In the genomic region with DNA sequence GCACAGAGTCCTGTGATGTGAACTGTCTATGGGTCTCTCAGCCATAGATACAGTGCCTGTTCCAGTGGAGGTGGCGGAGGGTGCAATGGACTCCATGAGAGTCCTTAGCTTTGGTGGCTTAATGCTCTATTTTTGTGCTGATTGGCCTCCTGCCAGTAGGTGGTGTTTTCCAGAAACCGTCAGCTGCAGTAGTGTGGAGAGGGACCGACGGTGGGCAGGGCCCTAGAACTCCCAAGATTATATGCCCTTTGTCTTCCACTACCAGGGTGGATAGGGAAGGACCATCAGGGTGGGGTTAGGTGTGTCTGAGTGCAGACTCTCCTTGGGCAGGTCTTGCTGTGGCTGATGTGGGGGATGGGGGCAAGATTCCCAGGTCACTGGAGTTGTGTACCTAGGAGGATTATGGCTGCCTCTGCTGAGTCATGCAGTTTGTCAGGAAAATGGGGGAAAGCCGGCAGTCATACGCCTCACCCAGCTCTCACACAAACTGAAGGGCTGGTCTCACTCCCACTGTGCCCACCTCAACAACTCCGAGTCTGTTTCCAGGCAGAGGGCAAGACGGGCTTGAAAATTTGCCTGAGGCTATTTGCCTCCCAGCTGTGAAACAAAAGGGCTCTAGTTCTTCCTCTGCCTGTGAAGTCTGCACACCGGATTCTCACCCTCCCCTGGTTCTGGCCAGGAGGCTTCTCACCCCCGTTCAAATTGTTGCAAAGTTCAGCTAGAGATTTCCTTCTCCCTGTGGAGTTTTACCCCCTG, we compare ENCODE assay signal across 16 cellular contexts.
"Had no signal": no experiment of that assay in that cellular context is flagged by ENCODE, and none has a peak within 500 bp of the region (broad histone marks: within the 10 kb centered on the region; RNA-seq: fewer than 3 reads in every experiment).

No MANE protein-coding gene starts in this region.

- ATAC-seq: activated CD8-positive, alpha-beta T cell treated with anti-CD3 and anti-CD28 coated beads, Interleukin-2, amount 10 ng/mL, durations not matched to agents 7 days and 5 days; heart left ventricle; left lung; pancreas had no signal

- H3K27ac ChIP-seq: breast epithelium, dorsolateral prefrontal cortex, esophagus muscularis mucosa, heart left ventricle, left lung, pancreas, testis, VCaP had no signal

- H3K36me3 ChIP-seq: breast epithelium, esophagus muscularis mucosa, heart left ventricle, left lung, pancreas had no signal

- H3K4me1 Mint-ChIP-seq: nephron had no signal

- H3K4me1 ChIP-seq: breast epithelium, esophagus muscularis mucosa, heart left ventricle, left lung, pancreas, testis had no signal

- H3K4me3 ChIP-seq: breast epithelium, dorsolateral prefrontal cortex, esophagus muscularis mucosa, heart left ventricle, left lung, pancreas, testis had no signal

- H3K9me3 ChIP-seq: breast epithelium, pancreas, testis had no signal

- H3K27me3 ChIP-seq: breast epithelium, dorsolateral prefrontal cortex, esophagus muscularis mucosa, heart left ventricle, left lung, pancreas, testis had no signal

- H3K27ac Mint-ChIP-seq: activated CD8-positive, alpha-beta T cell treated with anti-CD3 and anti-CD28 coated beads, Interleukin-2, amount 10 ng/mL, durations not matched to agents 7 days and 5 days; nephron; stimulated activated naive CD8-positive, alpha-beta T cell treated with anti-CD3 and anti-CD28 coated beads, Interleukin-15, Interleukin-2, amounts not matched to agents 100 ng/mL and 50 ng/mL, for 24 hours had no signal

- H3K4me3 Mint-ChIP-seq: activated CD8-positive, alpha-beta T cell treated with anti-CD3 and anti-CD28 coated beads, Interleukin-2, amount 10 ng/mL, durations not matched to agents 7 days and 5 days; nephron; stimulated activated naive CD8-positive, alpha-beta T cell treated with anti-CD3 and anti-CD28 coated beads, Interleukin-15, Interleukin-2, amounts not matched to agents 100 ng/mL and 50 ng/mL, for 24 hours had no signal

- DNase-seq: activated CD4-positive, alpha-beta T cell treated with anti-CD3 and anti-CD28 coated beads for 4 hours; activated CD8-positive, alpha-beta memory T cell treated with anti-CD3 and anti-CD28 coated beads, Interleukin-2, amount 50 U/mL, for 48 hours; activated CD8-positive, alpha-beta T cell treated with anti-CD3 and anti-CD28 coated beads, Interleukin-2, amount 10 ng/mL, durations not matched to agents 7 days and 5 days; aorta; dorsolateral prefrontal cortex; heart left ventricle; left lung; mesenchymal stem cell; stimulated activated CD4-positive, alpha-beta T cell treated with anti-CD3 and anti-CD28 coated beads, Interleukin-4, amount 100 ng/mL, for 24 hours; testis had no signal
